Comparison of ENCODE assay signal across 2 cellular contexts in genomic region chr1:145705634-145706033, GRCh38.
TF ChIP-seq lines count a peak whose summit lies in the region.

No MANE protein-coding gene starts in this region.

TF ChIP-seq in IMR-90, 13 proteins besides CTCF, POLR2A, EP300 and RAD21:
- no peak for TF ChIP-seq MAZ (IDR thresholded peaks at IDR 0.05; ENCODE audit: borderline replicate concordance, low read depth, low read length)
- peak; percentile 50; the same call in 1 of the 2 replicates for TF ChIP-seq CEBPB (IDR thresholded peaks at IDR 0.05; ENCODE audit: low read depth, low read length)

TF ChIP-seq in K562, 482 proteins besides CTCF, POLR2A, EP300 and RAD21:
- TF ChIP-seq ZNF444 (CRISPR knock-in tag; IDR thresholded peaks at IDR 0.05) (no peak), TFAP4 (CRISPR knock-in tag; IDR thresholded peaks at IDR 0.05; ENCODE audit: borderline replicate concordance) (no peak), ZNF785 (CRISPR knock-in tag; IDR thresholded peaks at IDR 0.05) (no peak), CEBPZ (IDR thresholded peaks at IDR 0.05; ENCODE audit: borderline replicate concordance, low read depth, low read length) (no peak), MCM5 (IDR thresholded peaks at IDR 0.05; ENCODE audit: low read depth) (no peak), CEBPG (CRISPR knock-in tag; IDR thresholded peaks at IDR 0.05) (no peak), CEBPG (tag; conservative IDR thresholded peaks at IDR 0.05 in 1 of 2, IDR thresholded peaks at IDR 0.05 in 1 of 2) (0 out of 4 replicates have a peak, but pooled peaks of 1 of the 2 experiments have one; percentile 16), CEBPB (tag; IDR thresholded peaks at IDR 0.05) (peak; percentile 39; the same call in 1 of the 2 replicates), ZNF140 (CRISPR knock-in tag; IDR thresholded peaks at IDR 0.05) (no peak)
TF ChIP-seq in K562: peak in this region for 2.
